Comparison of ENCODE assay signal across 1 cellular context in the genomic region with DNA sequence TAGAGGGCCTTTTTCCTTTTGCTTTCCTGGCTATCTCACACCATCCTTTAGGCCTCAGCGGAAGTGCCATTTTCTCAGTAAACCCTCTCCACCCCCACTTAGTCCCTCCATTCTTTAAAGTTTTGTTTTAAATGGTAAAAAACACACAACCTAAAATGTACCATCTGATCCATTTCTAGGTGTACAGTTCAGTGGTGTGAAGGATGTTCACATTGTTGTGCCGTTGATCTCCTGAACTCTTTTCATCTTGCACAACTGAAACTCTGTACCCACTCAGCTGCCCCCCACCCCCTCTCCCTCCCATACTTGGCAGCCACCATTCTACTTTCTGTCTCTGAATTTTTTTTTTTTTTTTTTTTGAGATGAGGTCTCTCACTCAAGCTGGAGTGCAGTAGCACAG.
A peak's percentile ranks its signal among the peaks of the same experiment; 100 is the strongest.
TF ChIP-seq lines count a peak whose summit lies in the region.

No MANE protein-coding gene starts in this region.

TF ChIP-seq in HepG2, 621 proteins besides CTCF, POLR2A, EP300 and RAD21 (continued from another document and continues in another):
- TF ChIP-seq, protein P1, sequence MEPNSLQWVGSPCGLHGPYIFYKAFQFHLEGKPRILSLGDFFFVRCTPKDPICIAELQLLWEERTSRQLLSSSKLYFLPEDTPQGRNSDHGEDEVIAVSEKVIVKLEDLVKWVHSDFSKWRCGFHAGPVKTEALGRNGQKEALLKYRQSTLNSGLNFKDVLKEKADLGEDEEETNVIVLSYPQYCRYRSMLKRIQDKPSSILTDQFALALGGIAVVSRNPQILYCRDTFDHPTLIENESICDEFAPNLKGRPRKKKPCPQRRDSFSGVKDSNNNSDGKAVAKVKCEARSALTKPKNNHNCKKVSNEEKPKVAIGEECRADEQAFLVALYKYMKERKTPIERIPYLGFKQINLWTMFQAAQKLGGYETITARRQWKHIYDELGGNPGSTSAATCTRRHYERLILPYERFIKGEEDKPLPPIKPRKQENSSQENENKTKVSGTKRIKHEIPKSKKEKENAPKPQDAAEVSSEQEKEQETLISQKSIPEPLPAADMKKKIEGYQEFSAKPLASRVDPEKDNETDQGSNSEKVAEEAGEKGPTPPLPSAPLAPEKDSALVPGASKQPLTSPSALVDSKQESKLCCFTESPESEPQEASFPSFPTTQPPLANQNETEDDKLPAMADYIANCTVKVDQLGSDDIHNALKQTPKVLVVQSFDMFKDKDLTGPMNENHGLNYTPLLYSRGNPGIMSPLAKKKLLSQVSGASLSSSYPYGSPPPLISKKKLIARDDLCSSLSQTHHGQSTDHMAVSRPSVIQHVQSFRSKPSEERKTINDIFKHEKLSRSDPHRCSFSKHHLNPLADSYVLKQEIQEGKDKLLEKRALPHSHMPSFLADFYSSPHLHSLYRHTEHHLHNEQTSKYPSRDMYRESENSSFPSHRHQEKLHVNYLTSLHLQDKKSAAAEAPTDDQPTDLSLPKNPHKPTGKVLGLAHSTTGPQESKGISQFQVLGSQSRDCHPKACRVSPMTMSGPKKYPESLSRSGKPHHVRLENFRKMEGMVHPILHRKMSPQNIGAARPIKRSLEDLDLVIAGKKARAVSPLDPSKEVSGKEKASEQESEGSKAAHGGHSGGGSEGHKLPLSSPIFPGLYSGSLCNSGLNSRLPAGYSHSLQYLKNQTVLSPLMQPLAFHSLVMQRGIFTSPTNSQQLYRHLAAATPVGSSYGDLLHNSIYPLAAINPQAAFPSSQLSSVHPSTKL (CRISPR knock-in tag; IDR thresholded peaks at IDR 0.05) = peak; percentile 18; the same call in 1 of the 2 replicates
- TF ChIP-seq THAP7 (CRISPR knock-in tag; IDR thresholded peaks at IDR 0.05) = no peak
- peak; percentile 85 for TF ChIP-seq HNF4A (CRISPR knock-in tag; IDR thresholded peaks at IDR 0.05)
- peak; percentile 44; the same call in 1 of the 2 replicates for TF ChIP-seq ZNF280D (CRISPR knock-in tag; IDR thresholded peaks at IDR 0.05)
- TF ChIP-seq SP5 (CRISPR knock-in tag; IDR thresholded peaks at IDR 0.05; ENCODE audit: borderline replicate concordance, low read depth) = 0 out of 2 replicates have a peak, but pooled peaks have one; percentile 4
- TF ChIP-seq SRF (IDR thresholded peaks at IDR 0.05; ENCODE audit: low read depth, low read length) = peak; percentile 62; the same call in 1 of the 2 replicates
- TF ChIP-seq CEBPG (CRISPR knock-in tag; IDR thresholded peaks at IDR 0.05) = peak; percentile 62
- TF ChIP-seq, protein P2, sequence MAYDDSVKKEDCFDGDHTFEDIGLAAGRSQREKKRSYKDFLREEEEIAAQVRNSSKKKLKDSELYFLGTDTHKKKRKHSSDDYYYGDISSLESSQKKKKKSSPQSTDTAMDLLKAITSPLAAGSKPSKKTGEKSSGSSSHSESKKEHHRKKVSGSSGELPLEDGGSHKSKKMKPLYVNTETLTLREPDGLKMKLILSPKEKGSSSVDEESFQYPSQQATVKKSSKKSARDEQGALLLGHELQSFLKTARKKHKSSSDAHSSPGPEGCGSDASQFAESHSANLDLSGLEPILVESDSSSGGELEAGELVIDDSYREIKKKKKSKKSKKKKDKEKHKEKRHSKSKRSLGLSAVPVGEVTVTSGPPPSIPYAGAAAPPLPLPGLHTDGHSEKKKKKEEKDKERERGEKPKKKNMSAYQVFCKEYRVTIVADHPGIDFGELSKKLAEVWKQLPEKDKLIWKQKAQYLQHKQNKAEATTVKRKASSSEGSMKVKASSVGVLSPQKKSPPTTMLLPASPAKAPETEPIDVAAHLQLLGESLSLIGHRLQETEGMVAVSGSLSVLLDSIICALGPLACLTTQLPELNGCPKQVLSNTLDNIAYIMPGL (CRISPR knock-in tag; IDR thresholded peaks at IDR 0.05; ENCODE audit: borderline replicate concordance in 1 of 2, low read depth in 1 of 2) = peak in 1 of 2 experiments; percentile 17; a peak in 1 of 4 replicates
- TF ChIP-seq RARA (CRISPR knock-in tag; IDR thresholded peaks at IDR 0.05) = 0 out of 2 replicates have a peak, but pooled peaks have one; percentile 8
- no peak for TF ChIP-seq NAIF1 (CRISPR knock-in tag; IDR thresholded peaks at IDR 0.05; ENCODE audit: borderline replicate concordance)
- no peak for TF ChIP-seq ZBTB43 (CRISPR knock-in tag; conservative IDR thresholded peaks at IDR 0.05)
- TF ChIP-seq ZNF362 (CRISPR knock-in tag; IDR thresholded peaks at IDR 0.05; ENCODE audit: borderline replicate concordance) = peak; percentile 78
- TF ChIP-seq SOX13 (IDR thresholded peaks at IDR 0.05) = no peak
- TF ChIP-seq SOX13 (CRISPR knock-in tag; conservative IDR thresholded peaks at IDR 0.05 in 1 of 2, IDR thresholded peaks at IDR 0.05 in 1 of 2) = peak in 1 of 2 experiments; percentile 51; a peak in 1 of 4 replicates
- TF ChIP-seq ASH2L (IDR thresholded peaks at IDR 0.05; ENCODE audit: insufficient read length, low read depth, low read length) = peak; percentile 52
- 0 out of 2 replicates have a peak, but pooled peaks have one; percentile 20 for TF ChIP-seq POGZ (CRISPR knock-in tag; IDR thresholded peaks at IDR 0.05)
- TF ChIP-seq ZSCAN12 (CRISPR knock-in tag; IDR thresholded peaks at IDR 0.05) = no peak
- TF ChIP-seq MEF2D (CRISPR knock-in tag; IDR thresholded peaks at IDR 0.05) = 0 out of 2 replicates have a peak, but pooled peaks have one; percentile 37
- no peak for TF ChIP-seq HMG20B (CRISPR knock-in tag; conservative IDR thresholded peaks at IDR 0.05)
- TF ChIP-seq ZBTB37 (CRISPR knock-in tag; IDR thresholded peaks at IDR 0.05) = 0 out of 2 replicates have a peak, but pooled peaks have one; percentile 57
- TF ChIP-seq TBX2 (CRISPR knock-in tag; IDR thresholded peaks at IDR 0.05; ENCODE audit: borderline replicate concordance) = peak; percentile 32; the same call in 1 of the 2 replicates
- TF ChIP-seq, protein P3, sequence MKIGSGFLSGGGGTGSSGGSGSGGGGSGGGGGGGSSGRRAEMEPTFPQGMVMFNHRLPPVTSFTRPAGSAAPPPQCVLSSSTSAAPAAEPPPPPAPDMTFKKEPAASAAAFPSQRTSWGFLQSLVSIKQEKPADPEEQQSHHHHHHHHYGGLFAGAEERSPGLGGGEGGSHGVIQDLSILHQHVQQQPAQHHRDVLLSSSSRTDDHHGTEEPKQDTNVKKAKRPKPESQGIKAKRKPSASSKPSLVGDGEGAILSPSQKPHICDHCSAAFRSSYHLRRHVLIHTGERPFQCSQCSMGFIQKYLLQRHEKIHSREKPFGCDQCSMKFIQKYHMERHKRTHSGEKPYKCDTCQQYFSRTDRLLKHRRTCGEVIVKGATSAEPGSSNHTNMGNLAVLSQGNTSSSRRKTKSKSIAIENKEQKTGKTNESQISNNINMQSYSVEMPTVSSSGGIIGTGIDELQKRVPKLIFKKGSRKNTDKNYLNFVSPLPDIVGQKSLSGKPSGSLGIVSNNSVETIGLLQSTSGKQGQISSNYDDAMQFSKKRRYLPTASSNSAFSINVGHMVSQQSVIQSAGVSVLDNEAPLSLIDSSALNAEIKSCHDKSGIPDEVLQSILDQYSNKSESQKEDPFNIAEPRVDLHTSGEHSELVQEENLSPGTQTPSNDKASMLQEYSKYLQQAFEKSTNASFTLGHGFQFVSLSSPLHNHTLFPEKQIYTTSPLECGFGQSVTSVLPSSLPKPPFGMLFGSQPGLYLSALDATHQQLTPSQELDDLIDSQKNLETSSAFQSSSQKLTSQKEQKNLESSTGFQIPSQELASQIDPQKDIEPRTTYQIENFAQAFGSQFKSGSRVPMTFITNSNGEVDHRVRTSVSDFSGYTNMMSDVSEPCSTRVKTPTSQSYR (CRISPR knock-in tag; IDR thresholded peaks at IDR 0.05; ENCODE audit: borderline replicate concordance) = peak; percentile 56; the same call in 1 of the 2 replicates
- TF ChIP-seq ZBTB25 (CRISPR knock-in tag; IDR thresholded peaks at IDR 0.05) = no peak
- peak; percentile 77; the same call in 1 of the 2 replicates for TF ChIP-seq NCOR1 (IDR thresholded peaks at IDR 0.05; ENCODE audit: borderline replicate concordance, low read length)
- no peak for TF ChIP-seq RFX1 (IDR thresholded peaks at IDR 0.05)
- TF ChIP-seq, protein P4, sequence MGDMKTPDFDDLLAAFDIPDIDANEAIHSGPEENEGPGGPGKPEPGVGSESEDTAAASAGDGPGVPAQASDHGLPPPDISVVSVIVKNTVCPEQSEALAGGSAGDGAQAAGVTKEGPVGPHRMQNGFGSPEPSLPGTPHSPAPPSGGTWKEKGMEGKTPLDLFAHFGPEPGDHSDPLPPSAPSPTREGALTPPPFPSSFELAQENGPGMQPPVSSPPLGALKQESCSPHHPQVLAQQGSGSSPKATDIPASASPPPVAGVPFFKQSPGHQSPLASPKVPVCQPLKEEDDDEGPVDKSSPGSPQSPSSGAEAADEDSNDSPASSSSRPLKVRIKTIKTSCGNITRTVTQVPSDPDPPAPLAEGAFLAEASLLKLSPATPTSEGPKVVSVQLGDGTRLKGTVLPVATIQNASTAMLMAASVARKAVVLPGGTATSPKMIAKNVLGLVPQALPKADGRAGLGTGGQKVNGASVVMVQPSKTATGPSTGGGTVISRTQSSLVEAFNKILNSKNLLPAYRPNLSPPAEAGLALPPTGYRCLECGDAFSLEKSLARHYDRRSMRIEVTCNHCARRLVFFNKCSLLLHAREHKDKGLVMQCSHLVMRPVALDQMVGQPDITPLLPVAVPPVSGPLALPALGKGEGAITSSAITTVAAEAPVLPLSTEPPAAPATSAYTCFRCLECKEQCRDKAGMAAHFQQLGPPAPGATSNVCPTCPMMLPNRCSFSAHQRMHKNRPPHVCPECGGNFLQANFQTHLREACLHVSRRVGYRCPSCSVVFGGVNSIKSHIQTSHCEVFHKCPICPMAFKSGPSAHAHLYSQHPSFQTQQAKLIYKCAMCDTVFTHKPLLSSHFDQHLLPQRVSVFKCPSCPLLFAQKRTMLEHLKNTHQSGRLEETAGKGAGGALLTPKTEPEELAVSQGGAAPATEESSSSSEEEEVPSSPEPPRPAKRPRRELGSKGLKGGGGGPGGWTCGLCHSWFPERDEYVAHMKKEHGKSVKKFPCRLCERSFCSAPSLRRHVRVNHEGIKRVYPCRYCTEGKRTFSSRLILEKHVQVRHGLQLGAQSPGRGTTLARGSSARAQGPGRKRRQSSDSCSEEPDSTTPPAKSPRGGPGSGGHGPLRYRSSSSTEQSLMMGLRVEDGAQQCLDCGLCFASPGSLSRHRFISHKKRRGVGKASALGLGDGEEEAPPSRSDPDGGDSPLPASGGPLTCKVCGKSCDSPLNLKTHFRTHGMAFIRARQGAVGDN (CRISPR knock-in tag; IDR thresholded peaks at IDR 0.05) = peak; percentile 41; the same call in 1 of the 2 replicates
